In genomic region chr20:63328716-63329275, GRCh38 we compare ENCODE assay signal across 22 cellular contexts. TPM values are rescaled to one million over a fixed set of nuclear protein-coding genes. Genes with fewer than 3 reads are reported as not detected.
DNase-seq lines count a peak whose midpoint lies in the region; ATAC-seq, FAIRE-seq and TF ChIP-seq lines count a peak whose summit lies in the region.
"Had no signal": no experiment of that assay in that cellular context is flagged by ENCODE, and none has a peak within 500 bp of the region (broad histone marks: within the 10 kb centered on the region; RNA-seq: fewer than 3 reads in every experiment).

No MANE protein-coding gene starts in this region.

- H4K8ac ChIP-seq in neuronal stem cell (ENCODE audit: low read depth, low read length), result no peak overlapping the region

- no peak overlapping the region for H2BK5ac ChIP-seq in neuronal stem cell (ENCODE audit: low read length)

- no peak overlapping the region for H3K4ac ChIP-seq in neuronal stem cell (ENCODE audit: low read length)

- H2BK120ac ChIP-seq in neuronal stem cell (ENCODE audit: low read depth, low read length), result peak overlapping the region; percentile 76

- H3K9ac ChIP-seq in kidney (ENCODE audit: low read length in 2 of 2) (no peak overlapping the region), neuronal stem cell (ENCODE audit: low read depth, low read length, poor library complexity) (peak overlapping the region; percentile 9)
- H3K9ac ChIP-seq: BLaER1, GM23248 had no signal

- H3K36me3 ChIP-seq in kidney (ENCODE audit: control insufficient read depth in 1 of 2, insufficient read depth in 2 of 2, low read length in 2 of 2) (no peaks in the 10 kb centered on the region), neuronal stem cell (replicated peaks in 1 of 2; ENCODE audit: control insufficient read depth in 2 of 2, insufficient read depth in 2 of 2, low read length in 2 of 2) (no peaks in the 10 kb centered on the region)
- H3K36me3 ChIP-seq: BLaER1, HAP-1 had no signal

- H2BK15ac ChIP-seq in neuronal stem cell (ENCODE audit: low read length), result no peak overlapping the region

- ATAC-seq in Right ventricle myocardium superior (ENCODE audit: poor library complexity), result no peak
- no peak for ATAC-seq in left cardiac atrium
- ATAC-seq in stimulated activated naive CD8-positive, alpha-beta T cell treated with anti-CD3 and anti-CD28 coated beads, Interleukin-15, amount 100 ng/mL, for 72 hours, result no peak

- H3K4me1 Mint-ChIP-seq in stimulated activated naive CD8-positive, alpha-beta T cell treated with anti-CD3 and anti-CD28 coated beads, Interleukin-15, amount 100 ng/mL, for 72 hours, result peaks cover 15% of the 10 kb centered on the region

- peak overlapping the region; percentile 43 for H3K14ac ChIP-seq in neuronal stem cell (ENCODE audit: low read length)

- no CpG with 5 or more reads among the region's 21 CpGs for WGBS in neuronal stem cell (ENCODE audit: extremely low coverage in 2 of 2, insufficient read length in 2 of 2, insufficient replicate concordance in 1 of 2), 2 donors

- peak overlapping the region; percentile 46 for H2BK12ac ChIP-seq in neuronal stem cell (ENCODE audit: low read length)

- H3K79me1 ChIP-seq in neuronal stem cell (ENCODE audit: low read depth, low read length), result no peaks in the 10 kb centered on the region

- H2AFZ ChIP-seq in neuronal stem cell (ENCODE audit: low read length), result no peak overlapping the region
- H2AFZ ChIP-seq: GM23248 had no signal

- intact Hi-C loops in Right ventricle myocardium superior (cut with DNase I) (no loop called here), left cardiac atrium (cut with DNase I) (no loop called here), kidney (cut with DNase I) (no loop called here)

- peaks cover 2 to 7% of the 10 kb centered on the region in 2 donors for H3K9me3 ChIP-seq in kidney (ENCODE audit: control insufficient read depth in 1 of 2, low read length in 2 of 2)
- peaks cover 5 to 7% of the 10 kb centered on the region in 2 donors for H3K9me3 ChIP-seq in neuronal stem cell (replicated peaks in 1 of 2; ENCODE audit: control insufficient read depth in 2 of 2, insufficient read depth in 1 of 2, low read depth in 1 of 2, low read length in 2 of 2)

- H3K23ac ChIP-seq in neuronal stem cell (ENCODE audit: low read depth, low read length, poor library complexity), result peak overlapping the region; percentile 25

- TF ChIP-seq CTCF in kidney (IDR thresholded peaks at IDR 0.05; ENCODE audit: borderline replicate concordance, extremely low read depth, insufficient read depth), result no peak

- H3K27ac Mint-ChIP-seq in stimulated activated naive CD8-positive, alpha-beta T cell treated with anti-CD3 and anti-CD28 coated beads, Interleukin-15, amount 100 ng/mL, for 72 hours, result no peak overlapping the region
- H3K27ac Mint-ChIP-seq: CD14-positive monocyte had no signal

- no peaks in the 10 kb centered on the region for H3K4me1 ChIP-seq in kidney (ENCODE audit: control insufficient read depth in 1 of 2, insufficient read depth in 1 of 2, low read depth in 1 of 2, low read length in 2 of 2)
- peaks cover 0 to 8% of the 10 kb centered on the region in 2 donors for H3K4me1 ChIP-seq in neuronal stem cell (ENCODE audit: control insufficient read depth in 2 of 2, insufficient read depth in 1 of 2, low read depth in 1 of 2, low read length in 2 of 2)
- H3K4me1 ChIP-seq: HAP-1 had no signal

- FAIRE-seq in kidney (lab: Jason Lieb, UNC), result no peak
- FAIRE-seq: GM12892, GM18507 had no signal

- peak overlapping the region; percentile 44 for H3K18ac ChIP-seq in neuronal stem cell (ENCODE audit: low read length)

- no peak overlapping the region for H3K4me3 Mint-ChIP-seq in stimulated activated naive CD8-positive, alpha-beta T cell treated with anti-CD3 and anti-CD28 coated beads, Interleukin-15, amount 100 ng/mL, for 72 hours
- H3K4me3 Mint-ChIP-seq: CD14-positive monocyte; CD4-positive, alpha-beta memory T cell had no signal

- peak overlapping the region; percentile 86 for H2AK5ac ChIP-seq in neuronal stem cell (ENCODE audit: low read depth, low read length)

- H3K27me3 Mint-ChIP-seq in stimulated activated naive CD8-positive, alpha-beta T cell treated with anti-CD3 and anti-CD28 coated beads, Interleukin-15, amount 100 ng/mL, for 72 hours, result peaks cover 14% of the 10 kb centered on the region

- H3K27me3 ChIP-seq in neuronal stem cell (ENCODE audit: control insufficient read depth in 3 of 3, insufficient read depth in 3 of 3, low read depth in 1 of 3, low read length in 3 of 3), result peaks cover 0 to 2% (median 0%) of the 10 kb centered on the region in 3 experiments
- H3K27me3 ChIP-seq: BLaER1 had no signal

- H3K4me2 ChIP-seq in neuronal stem cell (ENCODE audit: insufficient read depth, low read length, poor library complexity, severe bottlenecking), result no peak overlapping the region
- H3K4me2 ChIP-seq: BLaER1 had no signal

- no peak overlapping the region for H4K91ac ChIP-seq in neuronal stem cell (ENCODE audit: low read depth, low read length, poor library complexity)

- DNase-seq in Right ventricle myocardium superior, result peak; percentile 30
- no peak for DNase-seq in left cardiac atrium
- DNase-seq in kidney, result peak; percentile 45
- no peak for DNase-seq in neuronal stem cell (ENCODE audit: low spot score)
- no peak for DNase-seq in stimulated activated naive CD8-positive, alpha-beta T cell treated with anti-CD3 and anti-CD28 coated beads, Interleukin-15, amount 100 ng/mL, for 72 hours
- no peak for DNase-seq in T1000 (lab: John Stamatoyannopoulos, UW)
- DNase-seq in NCI-H82 treated with DMSO at 0.1 percent for 48 hours (lab: John Stamatoyannopoulos, UW; ENCODE audit: unreplicated experiment), result no peak
- DNase-seq: 8988T; CD4-positive, alpha-beta memory T cell; DMS153; DMS79; GDM1; GM23248 had no signal

- H3K4me3 ChIP-seq in kidney (ENCODE audit: low read length in 2 of 2) (no peak overlapping the region), neuronal stem cell (ENCODE audit: low read length in 2 of 2) (no peak overlapping the region)
- H3K4me3 ChIP-seq: BLaER1, GM23248, HAP-1 had no signal

- H3K27ac ChIP-seq in kidney (ENCODE audit: low read depth in 2 of 2, low read length in 2 of 2) (no peak overlapping the region), neuronal stem cell (replicated peaks; ENCODE audit: low read length) (no peak overlapping the region)
- H3K27ac ChIP-seq: BLaER1, GM23248 had no signal

- peaks cover 9 to 21% of the 10 kb centered on the region in 2 donors for H3K9me3 Mint-ChIP-seq in stimulated activated naive CD8-positive, alpha-beta T cell treated with anti-CD3 and anti-CD28 coated beads, Interleukin-15, amount 100 ng/mL, for 72 hours

RNA-seq across cellular contexts. Expression of gene CHRNA4, which starts 32.4 kb away (rescaled TPM):
- 1.5 TPM for total RNA-seq in Right ventricle myocardium superior
- under 1 TPM; 0.06 to 0.31 TPM for total RNA-seq in left cardiac atrium
- 0.44 TPM for total RNA-seq in kidney
- polyA plus RNA-seq in kidney (ENCODE audit: insufficient read depth, low read depth, low replicate concordance), result 0.67 TPM
- 0.29 TPM for polyA plus RNA-seq in neuronal stem cell (2013, experiment 1 of 2)
- polyA plus RNA-seq in neuronal stem cell (2013, experiment 2 of 2), result 0.19 TPM
- total RNA-seq: CD4-positive, alpha-beta memory T cell; Daoy; GM23248; H4 had no signal
- polyA plus RNA-seq: AG04450; CD14-positive monocyte; CD4-positive, alpha-beta memory T cell; GM23248 had no signal

RNA-seq across cellular contexts. Expression of gene COL20A1, which starts 35.8 kb away (rescaled TPM):
- not detected for total RNA-seq in Right ventricle myocardium superior
- total RNA-seq in left cardiac atrium, result not detected
- not detected for total RNA-seq in kidney
- polyA plus RNA-seq in kidney (ENCODE audit: insufficient read depth, low read depth, low replicate concordance), result 0.58 TPM
- polyA plus RNA-seq in neuronal stem cell (2013, experiment 1 of 2), result 0.13 TPM
- 0.08 TPM for polyA plus RNA-seq in neuronal stem cell (2013, experiment 2 of 2)
- total RNA-seq: A673, GM23248 had no signal
- polyA plus RNA-seq: AG04450; CD14-positive monocyte; CD4-positive, alpha-beta memory T cell; GM23248 had no signal

RNA-seq across cellular contexts. Expression of gene ARFGAP1, which starts 56.2 kb away (rescaled TPM):
- total RNA-seq in Right ventricle myocardium superior (25.3 TPM), left cardiac atrium (10 to 100 TPM; 32.1 to 50.3 TPM), kidney (84.3 TPM)
- polyA plus RNA-seq in kidney (ENCODE audit: insufficient read depth, low read depth, low replicate concordance), result 40.4 TPM
- 60.7 TPM for polyA plus RNA-seq in neuronal stem cell (2013, experiment 1 of 2)
- polyA plus RNA-seq in neuronal stem cell (2013, experiment 2 of 2), result 56.3 TPM

Comparison
In these comparisons a context has a peak if more than half of its experiments do, and no peak if none do; other contexts are left out.
1. DNase-seq: peak in Right ventricle myocardium superior (single experiment) and kidney (single experiment); none in left cardiac atrium (single experiment), neuronal stem cell (single experiment), stimulated activated naive CD8-positive, alpha-beta T cell treated with anti-CD3 and anti-CD28 coated beads, Interleukin-15, amount 100 ng/mL, for 72 hours (0 of 2), T1000 (single experiment) and NCI-H82 treated with DMSO at 0.1 percent for 48 hours (single experiment).